In genomic region chr9:92607773-92608172, GRCh38 we compare ENCODE assay signal across 8 cellular contexts.
DNase-seq lines count a peak whose midpoint lies in the region; ATAC-seq lines count a peak whose summit lies in the region.

No MANE protein-coding gene starts in this region.

- ATAC-seq in left ventricle myocardium superior (peak; percentile 24), GM21529 (IDR thresholded peaks at IDR 0.05; ENCODE audit: unreplicated experiment) (no peak)

- DNase-seq in A172 (ENCODE audit: low spot score) (peak; percentile 21), LHCN-M2 (ENCODE audit: low read depth) (peak; percentile 72), SHP77 treated with DMSO at 0.1 percent for 48 hours (lab: John Stamatoyannopoulos, UW) (peak; percentile 83), left ventricle myocardium superior (no peak), GF-D8 (lab: John Stamatoyannopoulos, UW) (no peak), occipital lobe (lab: John Stamatoyannopoulos, UW) (no peak)
- DNase-seq in activated CD8-positive, alpha-beta memory T cell treated with anti-CD3 and anti-CD28 coated beads for 24 hours = no peak

- intact Hi-C loops in left ventricle myocardium superior (cut with micrococcal nuclease) = no loop called here

Comparison
In these comparisons a context has a peak if more than half of its experiments do, and no peak if none do; other contexts are left out.
1. DNase-seq: peak in A172 (single experiment), LHCN-M2 (single experiment) and SHP77 treated with DMSO at 0.1 percent for 48 hours (single experiment); none in left ventricle myocardium superior (single experiment), GF-D8 (single experiment), activated CD8-positive, alpha-beta memory T cell treated with anti-CD3 and anti-CD28 coated beads for 24 hours (single experiment) and occipital lobe (single experiment).